In the genomic region with DNA sequence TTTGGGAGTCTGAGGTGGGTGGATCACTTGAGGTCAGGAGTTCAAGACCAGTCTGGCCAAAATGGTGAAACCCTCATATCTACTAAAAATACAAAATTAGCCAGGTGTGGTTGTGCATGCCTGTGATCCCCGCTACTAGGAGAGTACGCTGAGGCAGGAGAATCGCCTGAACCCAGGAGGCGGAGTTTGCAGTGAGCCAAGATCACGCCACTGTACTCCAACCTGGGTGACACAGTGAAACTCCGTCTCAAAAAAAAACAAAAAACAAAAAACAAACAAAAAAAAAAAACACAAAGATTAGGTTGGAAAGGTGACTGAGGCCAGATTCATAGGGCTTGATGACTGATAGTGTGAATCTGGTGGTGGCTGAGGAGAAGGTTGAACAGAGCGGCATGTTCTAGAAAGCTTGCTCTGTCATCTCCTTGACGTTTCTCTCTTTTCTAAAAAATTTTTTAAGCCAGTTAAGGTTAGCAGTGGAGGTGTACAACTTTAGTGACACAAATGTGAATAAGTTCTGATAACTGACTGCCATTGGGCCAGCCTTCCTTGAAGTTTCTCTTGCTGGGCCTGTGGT, we compare ENCODE assay signal across 16 cellular contexts. TPM values are rescaled to one million over a fixed set of nuclear protein-coding genes. Genes with fewer than 3 reads are reported as not detected.
DNase-seq lines count a peak whose midpoint lies in the region; ATAC-seq and TF ChIP-seq lines count a peak whose summit lies in the region.
"Had no signal": no experiment of that assay in that cellular context is flagged by ENCODE, and none has a peak within 500 bp of the region (broad histone marks: within the 10 kb centered on the region; RNA-seq: fewer than 3 reads in every experiment).

No MANE protein-coding gene starts in this region.

- intact Hi-C loops in activated CD4-positive, alpha-beta T cell treated with anti-CD3 and anti-CD28 coated beads, Interleukin-2, amount 10 ng/mL, durations not matched to agents 24 days and 14 days (cut with micrococcal nuclease) = no loop called here

- TF ChIP-seq CTCF in RWPE2 (IDR thresholded peaks at IDR 0.05; ENCODE audit: poor library complexity, severe bottlenecking) (no peak), Peyer's patch (IDR thresholded peaks at IDR 0.05) (no peak)

- H3K4me1 ChIP-seq in RWPE2 (ENCODE audit: insufficient read depth, poor library complexity, severe bottlenecking) (peaks cover 7% of the 10 kb centered on the region), mesendoderm (ENCODE audit: control insufficient read depth, low read depth, low read length) (peaks cover 5% of the 10 kb centered on the region), skeletal muscle tissue (ENCODE audit: control insufficient read depth in 3 of 3, insufficient read depth in 3 of 3, low read length in 3 of 3) (peaks cover 0 to 5% (median 3%) of the 10 kb centered on the region in 3 donors), Peyer's patch (peaks cover 7 to 36% (median 8%) of the 10 kb centered on the region in 4 donors)
- H3K4me1 ChIP-seq: parathyroid adenoma had no signal

- POLR2A ChIA-PET in activated CD4-positive, alpha-beta memory T cell treated with anti-CD3 and anti-CD28 coated beads, Interleukin-2, amount 10 ng/mL, durations not matched to agents 7 days and 5 days (lab: Charles Lee) = no interaction called here

- H3K36me3 ChIP-seq in RWPE2 (ENCODE audit: low read depth) (no peaks in the 10 kb centered on the region), mesendoderm (ENCODE audit: control insufficient read depth, insufficient read depth, low read length) (no peaks in the 10 kb centered on the region), skeletal muscle tissue (ENCODE audit: control insufficient read depth in 3 of 3, insufficient read depth in 3 of 3, low read length in 3 of 3) (no peaks in the 10 kb centered on the region), Peyer's patch (no peaks in the 10 kb centered on the region)
- H3K36me3 ChIP-seq: thoracic aorta had no signal

- peak overlapping the region; percentile 64 for H2AK5ac ChIP-seq in mesendoderm (ENCODE audit: low read length)

- H4K8ac ChIP-seq in mesendoderm (ENCODE audit: low read depth, low read length) = no peak overlapping the region

- no peaks in the 10 kb centered on the region for H3K79me1 ChIP-seq in mesendoderm (ENCODE audit: low read length)

- no peaks in the 10 kb centered on the region for H3K27me3 Mint-ChIP-seq in activated CD4-positive, alpha-beta T cell treated with anti-CD3 and anti-CD28 coated beads, Interleukin-2, amount 10 ng/mL, durations not matched to agents 24 days and 14 days
- H3K27me3 Mint-ChIP-seq in activated CD4-positive, alpha-beta memory T cell treated with anti-CD3 and anti-CD28 coated beads, Interleukin-2, amount 10 ng/mL, durations not matched to agents 7 days and 5 days = no peaks in the 10 kb centered on the region

- no peak overlapping the region for H2BK5ac ChIP-seq in mesendoderm (ENCODE audit: low read length)

- H3K27ac ChIP-seq in RWPE2 (ENCODE audit: poor library complexity, severe bottlenecking) = peak overlapping the region; percentile 57
- no peak overlapping the region for H3K27ac ChIP-seq in mesendoderm (ENCODE audit: low read depth, low read length)
- H3K27ac ChIP-seq in skeletal muscle tissue (ENCODE audit: low read depth, low read length) = peak overlapping the region; percentile 38
- H3K27ac ChIP-seq in Peyer's patch = peak overlapping the region in 2 of 4 donors; percentile 37 to 62
- H3K27ac ChIP-seq: parathyroid adenoma, thoracic aorta had no signal

- peak overlapping the region; percentile 63 for H3K18ac ChIP-seq in mesendoderm (ENCODE audit: low read length)

- H3K4ac ChIP-seq in mesendoderm (ENCODE audit: low read depth, low read length) = peak overlapping the region; percentile 18

- no CpG with 5 or more reads among the region's 8 CpGs for WGBS in mesendoderm (ENCODE audit: extremely low coverage, insufficient coverage, low lambda C conversion rate)

- ATAC-seq in RWPE2 (ENCODE audit: low read depth) = no peak

- H3K9ac ChIP-seq in mesendoderm (ENCODE audit: low read length) = no peak overlapping the region
- no peak overlapping the region for H3K9ac ChIP-seq in skeletal muscle tissue (ENCODE audit: low read depth in 1 of 3, low read length in 3 of 3)
- H3K9ac ChIP-seq: parathyroid adenoma had no signal

- H3K27ac Mint-ChIP-seq in activated CD4-positive, alpha-beta T cell treated with anti-CD3 and anti-CD28 coated beads, Interleukin-2, amount 10 ng/mL, durations not matched to agents 24 days and 14 days = peak overlapping the region; percentile 25
- no peak overlapping the region for H3K27ac Mint-ChIP-seq in activated CD4-positive, alpha-beta memory T cell treated with anti-CD3 and anti-CD28 coated beads, Interleukin-2, amount 10 ng/mL, durations not matched to agents 7 days and 5 days

- no peaks in the 10 kb centered on the region for H3K79me2 ChIP-seq in mesendoderm (ENCODE audit: control insufficient read depth, insufficient read depth, low read length)
- H3K79me2 ChIP-seq: parathyroid adenoma had no signal

- H3K36me3 Mint-ChIP-seq in activated CD4-positive, alpha-beta T cell treated with anti-CD3 and anti-CD28 coated beads, Interleukin-2, amount 10 ng/mL, durations not matched to agents 24 days and 14 days (ENCODE audit: low read depth) = no peaks in the 10 kb centered on the region
- H3K36me3 Mint-ChIP-seq in activated CD4-positive, alpha-beta memory T cell treated with anti-CD3 and anti-CD28 coated beads, Interleukin-2, amount 10 ng/mL, durations not matched to agents 7 days and 5 days (ENCODE audit: low read depth) = no peaks in the 10 kb centered on the region

- H3K23ac ChIP-seq in mesendoderm (ENCODE audit: low read length) = no peak overlapping the region

- peak overlapping the region; percentile 14 for H2BK15ac ChIP-seq in mesendoderm (replicated peaks; ENCODE audit: low read depth)

- no peaks in the 10 kb centered on the region for H3K9me3 Mint-ChIP-seq in activated CD4-positive, alpha-beta T cell treated with anti-CD3 and anti-CD28 coated beads, Interleukin-2, amount 10 ng/mL, durations not matched to agents 24 days and 14 days
- H3K9me3 Mint-ChIP-seq in activated CD4-positive, alpha-beta memory T cell treated with anti-CD3 and anti-CD28 coated beads, Interleukin-2, amount 10 ng/mL, durations not matched to agents 7 days and 5 days = no peaks in the 10 kb centered on the region
- H3K9me3 Mint-ChIP-seq: CD14-positive monocyte had no signal

- H3K9me3 ChIP-seq in RWPE2 (ENCODE audit: severe bottlenecking) = no peaks in the 10 kb centered on the region
- H3K9me3 ChIP-seq in skeletal muscle tissue (ENCODE audit: control insufficient read depth in 3 of 3, low read length in 3 of 3) = no peaks in the 10 kb centered on the region
- no peaks in the 10 kb centered on the region for H3K9me3 ChIP-seq in Peyer's patch
- H3K9me3 ChIP-seq: thoracic aorta had no signal

- H3K27me3 ChIP-seq in RWPE2 (ENCODE audit: insufficient read depth, poor library complexity, severe bottlenecking) (no peaks in the 10 kb centered on the region), mesendoderm (ENCODE audit: insufficient read depth, low read length, poor library complexity) (no peaks in the 10 kb centered on the region), skeletal muscle tissue (ENCODE audit: control insufficient read depth in 3 of 3, insufficient read depth in 3 of 3, low read length in 3 of 3) (no peaks in the 10 kb centered on the region), Peyer's patch (no peaks in the 10 kb centered on the region)

- H3K4me3 Mint-ChIP-seq in activated CD4-positive, alpha-beta T cell treated with anti-CD3 and anti-CD28 coated beads, Interleukin-2, amount 10 ng/mL, durations not matched to agents 24 days and 14 days = no peak overlapping the region
- no peak overlapping the region for H3K4me3 Mint-ChIP-seq in activated CD4-positive, alpha-beta memory T cell treated with anti-CD3 and anti-CD28 coated beads, Interleukin-2, amount 10 ng/mL, durations not matched to agents 7 days and 5 days
- H3K4me3 Mint-ChIP-seq: CD14-positive monocyte had no signal

- TF ChIP-seq POLR2A in Peyer's patch (IDR thresholded peaks at IDR 0.05) = no peak

- H3K4me2 ChIP-seq in mesendoderm (ENCODE audit: low read length) = no peak overlapping the region

- DNase-seq in activated CD4-positive, alpha-beta T cell treated with anti-CD3 and anti-CD28 coated beads, Interleukin-2, amount 10 ng/mL, durations not matched to agents 24 days and 14 days = no peak
- no peak for DNase-seq in activated CD4-positive, alpha-beta T cell treated with anti-CD3 and anti-CD28 coated beads, Interleukin-2, amount 50 U/mL, for 4 hours
- DNase-seq in RWPE2 (ENCODE audit: low spot score) (no peak), mesendoderm (no peak), Peyer's patch (no peak), NCI-H1694 treated with DMSO at 0.1 percent for 48 hours (lab: John Stamatoyannopoulos, UW) (no peak)
- DNase-seq in activated CD4-positive, alpha-beta memory T cell treated with anti-CD3 and anti-CD28 coated beads, Interleukin-2, amount 10 ng/mL, durations not matched to agents 7 days and 5 days = no peak
- DNase-seq: activated CD4-positive, CD25-positive, alpha-beta regulatory T cell treated with anti-CD3 and anti-CD28 coated beads, Interleukin-2, amount 50 U/mL, for 72 hours; NCI-H526 treated with DMSO at 0.1 percent for 48 hours; SIG-M5; stimulated activated CD4-positive, alpha-beta T cell treated with anti-CD3 and anti-CD28 coated beads, Interleukin-4, amount 100 ng/mL, for 1 hour; T-helper 9 cell had no signal

- H4K5ac ChIP-seq in mesendoderm (ENCODE audit: low read length) = no peak overlapping the region

- no peak overlapping the region for H2BK120ac ChIP-seq in mesendoderm (ENCODE audit: low read depth, low read length)

- CTCF ChIA-PET in activated CD4-positive, alpha-beta memory T cell treated with anti-CD3 and anti-CD28 coated beads, Interleukin-2, amount 10 ng/mL, durations not matched to agents 7 days and 5 days (lab: Charles Lee) = no interaction called here

- H3K56ac ChIP-seq in mesendoderm (ENCODE audit: low read length) = no peak overlapping the region

- peaks cover 30% of the 10 kb centered on the region for H3K4me1 Mint-ChIP-seq in activated CD4-positive, alpha-beta T cell treated with anti-CD3 and anti-CD28 coated beads, Interleukin-2, amount 10 ng/mL, durations not matched to agents 24 days and 14 days
- H3K4me1 Mint-ChIP-seq in activated CD4-positive, alpha-beta memory T cell treated with anti-CD3 and anti-CD28 coated beads, Interleukin-2, amount 10 ng/mL, durations not matched to agents 7 days and 5 days = peaks cover 31% of the 10 kb centered on the region

- H3K4me3 ChIP-seq in RWPE2 (ENCODE audit: severe bottlenecking) (no peak overlapping the region), mesendoderm (ENCODE audit: low read length) (no peak overlapping the region), skeletal muscle tissue (ENCODE audit: low read length in 3 of 3) (no peak overlapping the region), Peyer's patch (no peak overlapping the region)
- H3K4me3 ChIP-seq: thoracic aorta had no signal

RNA-seq across cellular contexts. Expression of a gene that starts 40.9 kb away (rescaled TPM):
- 96.5 and 98.7 TPM in 2 replicates for total RNA-seq in activated CD4-positive, alpha-beta T cell treated with anti-CD3 and anti-CD28 coated beads, Interleukin-2, amount 10 ng/mL, durations not matched to agents 24 days and 14 days
- 46.4 TPM for polyA plus RNA-seq in mesendoderm (2013, experiment 1 of 2)
- polyA plus RNA-seq in mesendoderm (2013, experiment 2 of 2) = 47.9 TPM
- total RNA-seq in skeletal muscle tissue (19.3 TPM), Peyer's patch (100 to 1,000 TPM in 1 of 4 donors, 10 to 100 TPM in 3; 75.7 to 116 (median 92.9) TPM)
- total RNA-seq in activated CD4-positive, alpha-beta memory T cell treated with anti-CD3 and anti-CD28 coated beads, Interleukin-2, amount 10 ng/mL, durations not matched to agents 7 days and 5 days = 10 to 100 TPM; 72.3 to 73.2 TPM

RNA-seq across cellular contexts. Expression of a gene that starts 52.7 kb away (rescaled TPM):
- 625 and 633 TPM in 2 replicates for total RNA-seq in activated CD4-positive, alpha-beta T cell treated with anti-CD3 and anti-CD28 coated beads, Interleukin-2, amount 10 ng/mL, durations not matched to agents 24 days and 14 days
- 110 TPM for polyA plus RNA-seq in mesendoderm (2013, experiment 1 of 2)
- 111 TPM for polyA plus RNA-seq in mesendoderm (2013, experiment 2 of 2)
- total RNA-seq in skeletal muscle tissue = 111 TPM
- 100 to 1,000 TPM; 840 to 865 TPM for total RNA-seq in activated CD4-positive, alpha-beta memory T cell treated with anti-CD3 and anti-CD28 coated beads, Interleukin-2, amount 10 ng/mL, durations not matched to agents 7 days and 5 days
- 100 to 1,000 TPM; 337 to 553 (median 433) TPM for total RNA-seq in Peyer's patch
